ENCODE assay signal across 10 cellular contexts in genomic region chr2:235005603-235006259, GRCh38. TPM values are rescaled to one million over a fixed set of nuclear protein-coding genes. Genes with fewer than 3 reads are reported as not detected.
A peak's percentile ranks its signal among the peaks of the same experiment; 100 is the strongest.
DNase-seq lines count a peak whose midpoint lies in the region; ATAC-seq, FAIRE-seq and TF ChIP-seq lines count a peak whose summit lies in the region.
"Had no signal": no experiment of that assay in that cellular context is flagged by ENCODE, and none has a peak within 500 bp of the region (broad histone marks: within the 10 kb centered on the region; RNA-seq: fewer than 3 reads in every experiment).

No MANE protein-coding gene starts in this region.

- peak; percentile 38 for DNase-seq in DMS 273 (lab: John Stamatoyannopoulos, UW; ENCODE audit: unreplicated experiment)
- no peak for DNase-seq in DMS 273 treated with DMSO at 0.1 percent for 48 hours (lab: John Stamatoyannopoulos, UW)
- DNase-seq in bronchial epithelial cell (ENCODE audit: low read depth), result no peak
- peak; percentile 67 to 71 for DNase-seq in left colon
- peak; percentile 90 for DNase-seq in testis
- no peak for DNase-seq in activated naive CD8-positive, alpha-beta T cell treated with anti-CD3 and anti-CD28 coated beads, Interleukin-2, amount 50 U/mL, for 24 hours
- no peak for DNase-seq in MM.1S

- H3K4me2 ChIP-seq in MM.1S (ENCODE audit: low read depth, low read length), result no peak overlapping the region
- H3K4me2 ChIP-seq: KMS-11 had no signal

- H3K9me3 ChIP-seq in testis (no peaks in the 10 kb centered on the region), MM.1S (replicated peaks; ENCODE audit: insufficient read depth, low read length) (no peaks in the 10 kb centered on the region)

- FAIRE-seq in bronchial epithelial cell (lab: Jason Lieb, UNC), result no peak
- FAIRE-seq: A204.1 had no signal

- no peaks in the 10 kb centered on the region for H3K9me2 ChIP-seq in MM.1S (replicated peaks; ENCODE audit: insufficient read depth, low read length)

- H3F3A ChIP-seq in MM.1S (ENCODE audit: insufficient read depth, low read length), result no peaks in the 10 kb centered on the region

- no peaks in the 10 kb centered on the region for H3K36me3 ChIP-seq in bronchial epithelial cell (ENCODE audit: control insufficient read depth, insufficient read depth, low read length)
- H3K36me3 ChIP-seq in testis (ENCODE audit: low read depth, missing control alignments), result no peaks in the 10 kb centered on the region
- no peaks in the 10 kb centered on the region for H3K36me3 ChIP-seq in MM.1S (replicated peaks; ENCODE audit: insufficient read depth, low read length)

- TF ChIP-seq POLR2A in testis (IDR thresholded peaks at IDR 0.05), result no peak

- H3K36me3 Mint-ChIP-seq in activated naive CD8-positive, alpha-beta T cell treated with anti-CD3 and anti-CD28 coated beads, Interleukin-2, amount 50 U/mL, for 24 hours (ENCODE audit: low read depth), result no peaks in the 10 kb centered on the region

- no peak overlapping the region for H3K9ac ChIP-seq in MM.1S (ENCODE audit: low read length)
- H3K9ac ChIP-seq: KMS-11 had no signal

- H3K4me1 Mint-ChIP-seq in activated naive CD8-positive, alpha-beta T cell treated with anti-CD3 and anti-CD28 coated beads, Interleukin-2, amount 50 U/mL, for 24 hours, result no peaks in the 10 kb centered on the region

- intact Hi-C loops in left colon (cut with DNase I, micrococcal nuclease), result no loop called here
- intact Hi-C loops in testis (cut with DNase I; ENCODE audit: low total_unique reads), result no loop called here

- no peaks in the 10 kb centered on the region for H4K20me1 ChIP-seq in MM.1S (ENCODE audit: insufficient read depth, low read length)

- H3K9me3 Mint-ChIP-seq in activated naive CD8-positive, alpha-beta T cell treated with anti-CD3 and anti-CD28 coated beads, Interleukin-2, amount 50 U/mL, for 24 hours, result no peaks in the 10 kb centered on the region

- no peak overlapping the region for H3K27ac Mint-ChIP-seq in activated naive CD8-positive, alpha-beta T cell treated with anti-CD3 and anti-CD28 coated beads, Interleukin-2, amount 50 U/mL, for 24 hours

- no peaks in the 10 kb centered on the region for H3K79me2 ChIP-seq in MM.1S (ENCODE audit: low read length)

- H3K27me3 ChIP-seq in bronchial epithelial cell (ENCODE audit: control insufficient read depth, insufficient read depth, low read length) (no peaks in the 10 kb centered on the region), testis (no peaks in the 10 kb centered on the region), MM.1S (replicated peaks; ENCODE audit: insufficient read depth, low read length) (no peaks in the 10 kb centered on the region)

- H3K27ac ChIP-seq in testis (peak overlapping the region; percentile 33 to 41), MM.1S (ENCODE audit: low read length) (no peak overlapping the region)
- H3K27ac ChIP-seq: KMS-11 had no signal

- H2AFZ ChIP-seq in MM.1S (ENCODE audit: low read length), result no peak overlapping the region

- no peak overlapping the region for H3K4me3 Mint-ChIP-seq in activated naive CD8-positive, alpha-beta T cell treated with anti-CD3 and anti-CD28 coated beads, Interleukin-2, amount 50 U/mL, for 24 hours

- H3K27me3 Mint-ChIP-seq in activated naive CD8-positive, alpha-beta T cell treated with anti-CD3 and anti-CD28 coated beads, Interleukin-2, amount 50 U/mL, for 24 hours, result no peaks in the 10 kb centered on the region

- H3K4me1 ChIP-seq in testis (peaks cover 70% of the 10 kb centered on the region), MM.1S (ENCODE audit: low read length) (no peaks in the 10 kb centered on the region)

- peak; percentile 30 for ATAC-seq in left colon
- ATAC-seq in HG02981 (IDR thresholded peaks at IDR 0.05; ENCODE audit: unreplicated experiment), result no peak
- no peak for ATAC-seq in activated naive CD8-positive, alpha-beta T cell treated with anti-CD3 and anti-CD28 coated beads, Interleukin-2, amount 50 U/mL, for 24 hours

- TF ChIP-seq CTCF in bronchial epithelial cell (IDR thresholded peaks at IDR 0.05; ENCODE audit: insufficient read depth, low read length, severe bottlenecking) (peak; percentile 4), testis (IDR thresholded peaks at IDR 0.05) (no peak), MM.1S (IDR thresholded peaks at IDR 0.05; ENCODE audit: low read length) (no peak)

- WGBS in testis, 2 donors, result 38 to 45% methylated on average over 8 to 20 of the region's 20 CpGs

- no peak overlapping the region for H3K4me3 ChIP-seq in bronchial epithelial cell (ENCODE audit: low read depth, low read length)
- H3K4me3 ChIP-seq in testis, result no peak overlapping the region
- H3K4me3 ChIP-seq in MM.1S (ENCODE audit: low read length), result no peak overlapping the region

RNA-seq across cellular contexts. Expression of gene SH3BP4, which starts 53.9 kb away (rescaled TPM):
- 22.1 and 24.6 TPM in 2 replicates for total RNA-seq in bronchial epithelial cell
- total RNA-seq in left colon, result 10 to 100 TPM; 26.0 to 41.8 TPM
- 10 to 100 TPM; 64.4 to 88.5 TPM for total RNA-seq in testis
- 33.3 TPM for polyA plus RNA-seq in testis (ENCODE audit: insufficient read depth, low read depth, low replicate concordance)

Comparison
In these comparisons a context has a peak if more than half of its experiments do, and no peak if none do; other contexts are left out.
1. DNase-seq: peak in DMS 273 (single experiment), left colon (2 of 2) and testis (single experiment); none in DMS 273 treated with DMSO at 0.1 percent for 48 hours (single experiment), bronchial epithelial cell (single experiment), activated naive CD8-positive, alpha-beta T cell treated with anti-CD3 and anti-CD28 coated beads, Interleukin-2, amount 50 U/mL, for 24 hours (single experiment) and MM.1S (single experiment).